13 cellular contexts compared by ENCODE assay signal in the genomic region with DNA sequence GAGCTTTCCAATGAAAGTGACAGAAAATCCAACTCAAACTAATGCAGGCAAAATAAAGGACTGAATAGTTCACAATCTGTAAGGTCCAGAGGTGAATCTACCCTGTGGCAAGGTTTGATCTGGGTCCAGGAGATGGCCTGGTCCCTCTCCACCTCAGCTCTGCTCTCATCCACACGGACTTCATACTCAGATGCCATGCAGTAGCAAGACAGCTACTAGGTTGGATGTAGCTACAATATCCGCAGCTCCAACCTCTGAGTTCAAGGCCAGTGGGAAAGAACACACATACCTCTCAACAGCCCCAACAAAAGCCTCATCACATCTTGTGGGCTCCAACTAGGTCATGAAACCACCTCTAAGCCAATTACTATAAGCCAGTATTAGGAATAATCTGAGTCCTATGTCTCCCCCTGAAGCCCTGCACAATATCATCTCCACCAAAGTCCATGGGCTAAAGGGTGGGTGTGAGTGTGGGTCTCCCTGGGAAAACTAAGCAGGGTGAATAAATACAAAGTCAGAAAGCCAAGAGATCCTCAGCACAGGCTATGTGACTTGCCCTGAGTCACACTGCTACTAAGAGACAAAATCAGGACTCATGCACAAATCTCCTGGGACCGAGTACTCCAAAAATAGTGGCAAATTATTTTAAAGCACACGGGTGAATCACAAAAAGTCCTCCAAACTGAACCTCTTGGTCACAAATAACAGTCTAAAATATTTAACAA.
DNase-seq lines count a peak whose midpoint lies in the region; ATAC-seq, FAIRE-seq and TF ChIP-seq lines count a peak whose summit lies in the region.
"Had no signal": no experiment of that assay in that cellular context is flagged by ENCODE, and none has a peak within 500 bp of the region (broad histone marks: within the 10 kb centered on the region; RNA-seq: fewer than 3 reads in every experiment).

No MANE protein-coding gene starts in this region.

- TF ChIP-seq CTCF in gastrocnemius medialis (IDR thresholded peaks at IDR 0.05 in 4 of 5, conservative IDR thresholded peaks at IDR 0.05 in 1 of 5), result no peak
- no peak for TF ChIP-seq CTCF in D721Med (IDR thresholded peaks at IDR 0.05; ENCODE audit: insufficient read depth, missing control alignments)

- no peak overlapping the region for H3K4me3 ChIP-seq in gastrocnemius medialis

- intact Hi-C loops in gastrocnemius medialis (cut with DNase I; ENCODE audit: low total_unique reads), result no loop called here

- no peak for TF ChIP-seq POLR2A in gastrocnemius medialis (IDR thresholded peaks at IDR 0.05)

- H3K27ac ChIP-seq in caudate nucleus (ENCODE audit: low read depth, low read length), result peak overlapping the region; percentile 34
- H3K27ac ChIP-seq in gastrocnemius medialis, result peak overlapping the region; percentile 3 to 50 (median 36)

- in situ Hi-C loops in gastrocnemius medialis (cut with MboI; ENCODE audit: low sequenced_read_pairs in 4 of 4), result no loop called here

- no peak for DNase-seq in GM19239 (ENCODE audit: insufficient read length, low spot score)
- peak in 2 of 61 donors; percentile 7 to 21 for DNase-seq in caudate nucleus (lab: John Stamatoyannopoulos, UW)
- DNase-seq in gastrocnemius medialis, result no peak
- no peak for DNase-seq in cerebellum (ENCODE audit: low spot score)
- no peak for DNase-seq in D721Med (ENCODE audit: insufficient read length, low spot score)
- DNase-seq: activated CD8-positive, alpha-beta memory T cell treated with anti-CD3 and anti-CD28 coated beads for 24 hours; amniotic stem cell; CD4-positive, alpha-beta T cell; endodermal cell; hypothalamus had no signal

- FAIRE-seq in GM19239 (lab: Jason Lieb, UNC) (peak; percentile 45), D721Med (lab: Jason Lieb, UNC) (no peak)

- H3K27me3 ChIP-seq in gastrocnemius medialis, result no peaks in the 10 kb centered on the region

- H3K9me3 ChIP-seq in gastrocnemius medialis, result no peaks in the 10 kb centered on the region

- ATAC-seq in HG03108 (IDR thresholded peaks at IDR 0.05; ENCODE audit: unreplicated experiment) (peak; percentile 29), gastrocnemius medialis (peak; percentile 64 to 71), HG02885 (IDR thresholded peaks at IDR 0.05; ENCODE audit: poor library complexity, unreplicated experiment) (no peak), GM18502 (IDR thresholded peaks at IDR 0.05; ENCODE audit: poor library complexity, unreplicated experiment) (no peak)

- H3K4me1 ChIP-seq in gastrocnemius medialis, result peaks cover 12 to 34% of the 10 kb centered on the region in 2 donors

- no peaks in the 10 kb centered on the region for H3K36me3 ChIP-seq in gastrocnemius medialis

Comparison
In these comparisons a context has a peak if more than half of its experiments do, and no peak if none do; other contexts are left out.
1. ATAC-seq: peak in HG03108 (single experiment) and gastrocnemius medialis (2 of 2); none in HG02885 (single experiment) and GM18502 (single experiment).